Comparison of ENCODE assay signal across 13 cellular contexts in genomic region chr5:164422400-164422799, GRCh38.
A peak's percentile ranks its signal among the peaks of the same experiment; 100 is the strongest.
DNase-seq lines count a peak whose midpoint lies in the region; ATAC-seq and TF ChIP-seq lines count a peak whose summit lies in the region.
"Had no signal": no experiment of that assay in that cellular context is flagged by ENCODE, and none has a peak within 500 bp of the region (broad histone marks: within the 10 kb centered on the region; RNA-seq: fewer than 3 reads in every experiment).

No MANE protein-coding gene starts in this region.

- no peak overlapping the region for H3K4me2 ChIP-seq in DND-41 (ENCODE audit: insufficient read depth, low read length)

- H3K27me3 ChIP-seq in DND-41 (ENCODE audit: insufficient read depth, low read length, poor library complexity), result no peaks in the 10 kb centered on the region
- H3K27me3 ChIP-seq: SJSA1 had no signal

- H3K79me2 ChIP-seq in DND-41 (ENCODE audit: insufficient read depth, low read length), result no peaks in the 10 kb centered on the region

- no peak for ATAC-seq in DND-41 (ENCODE audit: insufficient read depth, low read depth)
- no peak for ATAC-seq in HG03280 (IDR thresholded peaks at IDR 0.05; ENCODE audit: unreplicated experiment)
- no peak for ATAC-seq in HG02885 (IDR thresholded peaks at IDR 0.05; ENCODE audit: poor library complexity, unreplicated experiment)
- ATAC-seq: stimulated activated memory B cell treated with anti-CD40 and anti-IgM and Interleukin-4, amounts not matched to agents 10 μg/mL and 1 μg/mL and 100 μg/mL, for 72 hours had no signal

- no peak overlapping the region for H2AFZ ChIP-seq in DND-41 (ENCODE audit: low read depth, low read length)

- no peak overlapping the region for H3K9ac ChIP-seq in DND-41 (ENCODE audit: low read depth, low read length)

- H3K36me3 ChIP-seq in DND-41 (ENCODE audit: insufficient read depth, low read length), result no peaks in the 10 kb centered on the region
- H3K36me3 ChIP-seq: SJSA1 had no signal

- peak; percentile 15 for TF ChIP-seq CTCF in DND-41 (IDR thresholded peaks at IDR 0.05; ENCODE audit: borderline replicate concordance, extremely low read depth, low read length, poor library complexity, severe bottlenecking)

- H3K4me3 ChIP-seq in DND-41 (ENCODE audit: low read depth in 1 of 2, low read length in 2 of 2), result no peak overlapping the region
- H3K4me3 ChIP-seq: coronary artery, SJSA1 had no signal

- H4K20me1 ChIP-seq in DND-41 (ENCODE audit: insufficient read depth, low read length), result no peaks in the 10 kb centered on the region

- H3K27ac ChIP-seq in DND-41 (ENCODE audit: low read length), result no peak overlapping the region
- H3K27ac ChIP-seq: coronary artery, SJSA1 had no signal

- no peaks in the 10 kb centered on the region for H3K9me3 ChIP-seq in DND-41 (ENCODE audit: insufficient read depth, low read length, severe bottlenecking)

- H3K4me1 ChIP-seq in DND-41 (ENCODE audit: insufficient read depth, low read length), result no peaks in the 10 kb centered on the region
- H3K4me1 ChIP-seq: SJSA1 had no signal

- DNase-seq in DND-41 (no peak), NCI-H748 treated with DMSO at 0.1 percent for 48 hours (lab: John Stamatoyannopoulos, UW) (peak; percentile 6), ecto neural progenitor cell (ENCODE audit: low spot score) (peak; percentile 55), myocyte (ENCODE audit: low read depth) (peak; percentile 5), NCI-H1436 treated with DMSO at 0.1 percent for 48 hours (lab: John Stamatoyannopoulos, UW) (no peak), NCI-H2196 treated with DMSO at 0.1 percent for 48 hours (lab: John Stamatoyannopoulos, UW; ENCODE audit: unreplicated experiment) (no peak)
- DNase-seq: activated CD4-positive, alpha-beta T cell treated with anti-CD3 and anti-CD28 coated beads for 48 hours; activated effector memory CD4-positive, alpha-beta T cell treated with Interleukin-2 at 50 U/mL for 16 hours had no signal

Comparison
In these comparisons a context has a peak if more than half of its experiments do, and no peak if none do; other contexts are left out.
1. DNase-seq: peak in NCI-H748 treated with DMSO at 0.1 percent for 48 hours (single experiment), ecto neural progenitor cell (single experiment) and myocyte (single experiment); none in DND-41 (single experiment), NCI-H1436 treated with DMSO at 0.1 percent for 48 hours (single experiment) and NCI-H2196 treated with DMSO at 0.1 percent for 48 hours (single experiment).